ENCODE assay signal across 24 cellular contexts in genomic region chr19:55103190-55103589, GRCh38. TPM values are rescaled to one million over a fixed set of nuclear protein-coding genes. Genes with fewer than 3 reads are reported as not detected.
DNase-seq lines count a peak whose midpoint lies in the region; ATAC-seq, FAIRE-seq and TF ChIP-seq lines count a peak whose summit lies in the region.
"Had no signal": no experiment of that assay in that cellular context is flagged by ENCODE, and none has a peak within 500 bp of the region (broad histone marks: within the 10 kb centered on the region; RNA-seq: fewer than 3 reads in every experiment).

No MANE protein-coding gene starts in this region.

- H3K4me1 ChIP-seq in HepG2 (ENCODE audit: insufficient read depth, low read length) (peaks cover 16% of the 10 kb centered on the region), right lobe of liver (no peaks in the 10 kb centered on the region), A673 (ENCODE audit: insufficient read depth, low read length, poor library complexity, severe bottlenecking) (no peaks in the 10 kb centered on the region)
- H3K4me1 ChIP-seq: A549, Caco-2, HAP-1 had no signal

- no peak for DNase-seq in HepG2 (ENCODE audit: low spot score)
- no peak for DNase-seq in right lobe of liver
- DNase-seq in Daoy (ENCODE audit: low read depth) = peak; percentile 1
- DNase-seq in chondrocyte (ENCODE audit: low spot score) = peak; percentile 60
- no peak for DNase-seq in A673 (ENCODE audit: low spot score)
- DNase-seq in mucosa of gallbladder (ENCODE audit: low spot score) = no peak
- DNase-seq: 8988T; Caco-2; CD4-positive, CD25-positive, alpha-beta regulatory T cell; CD8-positive, alpha-beta T cell; DMS153; DND-41; EL; GDM1; HFFc6 had no signal

- H3K79me2 ChIP-seq in HepG2 (ENCODE audit: insufficient read depth, low read length) = no peaks in the 10 kb centered on the region

- TF ChIP-seq RAD21 in HepG2 (CRISPR knock-in tag; IDR thresholded peaks at IDR 0.05) = no peak

- H3K4me3 ChIP-seq in HepG2 (replicated peaks in 1 of 3; ENCODE audit: insufficient read depth in 1 of 3, low read depth in 2 of 3, low read length in 3 of 3) = no peak overlapping the region
- H3K4me3 ChIP-seq in right lobe of liver = no peak overlapping the region
- no peak overlapping the region for H3K4me3 ChIP-seq in A673 (ENCODE audit: low read depth, low read length, poor library complexity, severe bottlenecking)
- H3K4me3 ChIP-seq: A549, GM12878, GM23338, HAP-1 had no signal

- 99% methylated on average over 3 of the region's 9 CpGs for WGBS in HepG2 (ENCODE audit: low lambda C conversion rate)
- 100% methylated on average over 1 of the region's 9 CpGs for WGBS in right lobe of liver (ENCODE audit: insufficient coverage, low coverage, low lambda C conversion rate, missing lambda C conversion rate)

- H2AFZ ChIP-seq in HepG2 (ENCODE audit: low read length) = no peak overlapping the region
- H2AFZ ChIP-seq: GM23338 had no signal

- H3K9me3 Mint-ChIP-seq in chondrocyte (ENCODE audit: low read depth) = no peaks in the 10 kb centered on the region
- H3K9me3 Mint-ChIP-seq: CD4-positive, CD25-positive, alpha-beta regulatory T cell; CD8-positive, alpha-beta T cell; GM23338; HFFc6 had no signal

- H3K4me3 Mint-ChIP-seq in chondrocyte (ENCODE audit: unreplicated experiment) = no peak overlapping the region
- H3K4me3 Mint-ChIP-seq: CD4-positive, CD25-positive, alpha-beta regulatory T cell; CD8-positive, alpha-beta T cell; GM23338; HFFc6 had no signal

- H3K27me3 ChIP-seq in HepG2 (ENCODE audit: control insufficient read depth in 1 of 2, insufficient read depth in 2 of 2, low read length in 2 of 2) (no peaks in the 10 kb centered on the region), right lobe of liver (no peaks in the 10 kb centered on the region), A673 (replicated peaks; ENCODE audit: insufficient read depth, low read depth, low read length, poor library complexity) (no peaks in the 10 kb centered on the region)

- TF ChIP-seq CTCF in HepG2 (CRISPR knock-in tag; IDR thresholded peaks at IDR 0.05) (no peak), right lobe of liver (IDR thresholded peaks at IDR 0.05) (no peak), chondrocyte (IDR thresholded peaks at IDR 0.05) (no peak), A673 (conservative IDR thresholded peaks at IDR 0.05; ENCODE audit: low read depth, low read length) (no peak)

- H3K9ac ChIP-seq in HepG2 (ENCODE audit: insufficient read depth, low read depth, low read length) = no peak overlapping the region

- 0 out of 2 replicates have a peak, but pooled peaks cover 2% of the 10 kb centered on the region for H4K20me1 ChIP-seq in HepG2 (ENCODE audit: insufficient read depth, low read length)

- H3K27ac Mint-ChIP-seq in chondrocyte (ENCODE audit: unreplicated experiment) = no peak overlapping the region
- H3K27ac Mint-ChIP-seq: CD4-positive, CD25-positive, alpha-beta regulatory T cell; CD8-positive, alpha-beta T cell; GM23338; HFFc6 had no signal

- TF ChIP-seq POLR2A in HepG2 (IDR thresholded peaks at IDR 0.05; ENCODE audit: insufficient read depth in 1 of 2, low read depth in 2 of 2, low read length in 2 of 2) (no peak), right lobe of liver (IDR thresholded peaks at IDR 0.05) (no peak)

- H3K36me3 Mint-ChIP-seq in chondrocyte (ENCODE audit: low read depth) = peaks cover 24% of the 10 kb centered on the region

- BruUV-seq in HepG2 (replicated peaks; lab: Mats Ljungman, UMichigan) (no TSS peak), A673 (replicated peaks; lab: Mats Ljungman, UMichigan) (no TSS peak)

- no peaks in the 10 kb centered on the region for H3K27me3 Mint-ChIP-seq in chondrocyte (ENCODE audit: low read depth)
- H3K27me3 Mint-ChIP-seq: CD4-positive, CD25-positive, alpha-beta regulatory T cell had no signal

- POLR2A ChIA-PET in HepG2 (lab: Yijun Ruan, JAX) = no interaction called here
- POLR2A ChIA-PET in A673 (lab: Charles Lee; ENCODE audit: low non-redundant PET) = no interaction called here

- intact Hi-C loops in HepG2 (cut with micrococcal nuclease; ENCODE audit: unreplicated experiment) = no loop called here
- intact Hi-C loops in right lobe of liver (cut with DNase I) = no loop called here
- intact Hi-C loops in A673 (cut with micrococcal nuclease; ENCODE audit: unreplicated experiment) = no loop called here

- in situ Hi-C loops in HepG2 (cut with HindIII; ENCODE audit: extremely low pct_ligation_motif_present, low pct_unique_long_range_greater_than_20kb) = no loop called here

- CTCF ChIA-PET in HepG2 (lab: Yijun Ruan, JAX; ENCODE audit: low intra/inter-chr PET ratio, low total read pairs) = no interaction called here
- CTCF ChIA-PET in A673 (lab: Charles Lee) = no interaction called here

- H3K4me1 Mint-ChIP-seq in chondrocyte (ENCODE audit: low read depth) = no peaks in the 10 kb centered on the region

- no peak for ATAC-seq in HepG2
- no peak for ATAC-seq in right lobe of liver
- ATAC-seq in GM19455 (IDR thresholded peaks at IDR 0.05; ENCODE audit: unreplicated experiment) = no peak
- ATAC-seq: A549; CD8-positive, alpha-beta T cell; GM12878; GM23338 had no signal

- H3K36me3 ChIP-seq in HepG2 (replicated peaks in 1 of 2; ENCODE audit: control insufficient read depth in 1 of 2, insufficient read depth in 2 of 2, low read length in 2 of 2) (peaks cover 0 to 4% of the 10 kb centered on the region in 2 experiments; a peak in 2 of 5 replicates), right lobe of liver (peaks cover 0 to 25% (median 8%) of the 10 kb centered on the region in 4 donors), A673 (ENCODE audit: insufficient read depth, low read length, poor library complexity, severe bottlenecking) (peaks cover 15% of the 10 kb centered on the region)

- H3K4me2 ChIP-seq in HepG2 (ENCODE audit: low read depth, low read length) = no peak overlapping the region
- H3K4me2 ChIP-seq: A549, GM23338 had no signal

- no peaks in the 10 kb centered on the region for H3K9me3 ChIP-seq in HepG2 (ENCODE audit: low read length)
- H3K9me3 ChIP-seq in right lobe of liver = no peaks in the 10 kb centered on the region
- peaks cover 4% of the 10 kb centered on the region for H3K9me3 ChIP-seq in A673 (ENCODE audit: low read depth, low read length, poor library complexity, severe bottlenecking)
- H3K9me3 ChIP-seq: HAP-1 had no signal

- TF ChIP-seq EP300 in HepG2 (IDR thresholded peaks at IDR 0.05; ENCODE audit: low read depth in 2 of 2, low read length in 2 of 2) (no peak), HepG2 (CRISPR knock-in tag; IDR thresholded peaks at IDR 0.05; ENCODE audit: borderline replicate concordance) (no peak)

- H3K27ac ChIP-seq in HepG2 (ENCODE audit: extremely low read length, insufficient read depth, low read length) (no peak overlapping the region), right lobe of liver (no peak overlapping the region), A673 (ENCODE audit: low read depth, low read length, poor library complexity, severe bottlenecking) (no peak overlapping the region)
- H3K27ac ChIP-seq: A549, C4-2B had no signal

- FAIRE-seq in HepG2 (lab: Jason Lieb, UNC) = no peak
- FAIRE-seq: A549, GM12878, GM19239 had no signal

RNA-seq across cellular contexts. Expression of gene PPP1R12C, which starts 14.2 kb away (rescaled TPM):
- 13.0 and 29.7 TPM in 2 replicates for total RNA-seq in HepG2 (2016; rRNA removed; fragmentation: Illumina TruSeq; extraction: Trizol)
- 8.7 and 9.6 TPM in 2 replicates for total RNA-seq in HepG2 (2016; cell fraction: cytosol; rRNA removed; fragmentation: Illumina TruSeq; extraction: Trizol; ENCODE audit: low read depth)
- 10.7 and 30.4 TPM in 2 replicates for total RNA-seq in HepG2 (2016; cell fraction: insoluble cytoplasmic fraction; rRNA removed; fragmentation: Illumina TruSeq; extraction: Trizol)
- 16.0 and 19.8 TPM in 2 replicates for total RNA-seq in HepG2 (2016; cell fraction: membrane; rRNA removed; fragmentation: Illumina TruSeq; extraction: Trizol)
- 33.8 and 39.8 TPM in 2 replicates for total RNA-seq in HepG2 (2016; cell fraction: nucleus; rRNA removed; fragmentation: Illumina TruSeq; extraction: Trizol)
- polyA plus RNA-seq in HepG2 (2011; rRNA removed) = 30.3 and 40.4 TPM in 2 replicates
- 13.1 and 19.7 TPM in 2 replicates for polyA plus RNA-seq in HepG2 (2011; cell fraction: cytosol; rRNA removed)
- polyA plus RNA-seq in HepG2 (2011; cell fraction: nucleus; rRNA removed) = 234 and 309 TPM in 2 replicates
- 30.8 and 39.8 TPM in 2 replicates for polyA plus RNA-seq in HepG2 (2012)
- polyA plus RNA-seq in HepG2 (2016; cell fraction: cytosol; fragmentation: Illumina TruSeq; extraction: Trizol; ENCODE audit: low read depth) = 16.9 and 17.6 TPM in 2 replicates
- 21.3 and 29.2 TPM in 2 replicates for polyA plus RNA-seq in HepG2 (2016; cell fraction: insoluble cytoplasmic fraction; fragmentation: Illumina TruSeq; extraction: Trizol; ENCODE audit: low read depth)
- polyA plus RNA-seq in HepG2 (2016; cell fraction: membrane; fragmentation: Illumina TruSeq; extraction: Trizol; ENCODE audit: low read depth) = 27.6 and 31.9 TPM in 2 replicates
- polyA plus RNA-seq in HepG2 (2016; cell fraction: nucleus; fragmentation: Illumina TruSeq; extraction: Trizol; ENCODE audit: insufficient read depth, low read depth) = 194 and 196 TPM in 2 replicates
- 20.6 and 25.3 TPM in 2 replicates for polyA minus RNA-seq in HepG2 (2011; rRNA and poly(A)+ RNA removed; ENCODE audit: low replicate concordance)
- polyA minus RNA-seq in HepG2 (2011; cell fraction: cytosol; rRNA and poly(A)+ RNA removed) = 6.3 and 6.7 TPM in 2 replicates
- polyA minus RNA-seq in HepG2 (2011; cell fraction: nucleus; rRNA and poly(A)+ RNA removed) = 22.7 and 26.5 TPM in 2 replicates
- 10 to 100 TPM; 35.6 to 48.1 (median 41.7) TPM for total RNA-seq in right lobe of liver
- 41.5 and 44.2 TPM in 2 replicates for total RNA-seq in Daoy (2014; rRNA removed; shearing (Covaris generic))
- total RNA-seq in chondrocyte = 86.1 to 111 TPM (median 103 TPM) in 3 replicates
- total RNA-seq in A673 (2021) = 85.7 and 94.6 TPM in 2 replicates
- 189 TPM for total RNA-seq in mucosa of gallbladder

RNA-seq across cellular contexts. Expression of gene EPS8L1, which starts 27.5 kb away (rescaled TPM):
- total RNA-seq in HepG2 (2016; rRNA removed; fragmentation: Illumina TruSeq; extraction: Trizol) (2.3 and 3.0 TPM in 2 replicates), right lobe of liver (1 to 10 TPM in 4 of 6 experiments, under 1 TPM in 2; 0.49 to 2.4 (median 1.2) TPM), chondrocyte (4.1 to 7.9 TPM (median 6.8 TPM) in 3 replicates), A673 (2021) (7.7 and 10.2 TPM in 2 replicates), mucosa of gallbladder (127 TPM)
- 0.79 and 0.91 TPM in 2 replicates for total RNA-seq in HepG2 (2016; cell fraction: cytosol; rRNA removed; fragmentation: Illumina TruSeq; extraction: Trizol; ENCODE audit: low read depth)
- 1.4 and 2.2 TPM in 2 replicates for total RNA-seq in HepG2 (2016; cell fraction: insoluble cytoplasmic fraction; rRNA removed; fragmentation: Illumina TruSeq; extraction: Trizol)
- 2.6 and 2.9 TPM in 2 replicates for total RNA-seq in HepG2 (2016; cell fraction: membrane; rRNA removed; fragmentation: Illumina TruSeq; extraction: Trizol)
- total RNA-seq in HepG2 (2016; cell fraction: nucleus; rRNA removed; fragmentation: Illumina TruSeq; extraction: Trizol) = 0.84 and 1.3 TPM in 2 replicates
- 6.3 and 6.6 TPM in 2 replicates for polyA plus RNA-seq in HepG2 (2011; rRNA removed)
- polyA plus RNA-seq in HepG2 (2011; cell fraction: cytosol; rRNA removed) = 3.0 and 4.2 TPM in 2 replicates
- polyA plus RNA-seq in HepG2 (2011; cell fraction: nucleus; rRNA removed) = 27.8 and 31.9 TPM in 2 replicates
- polyA plus RNA-seq in HepG2 (2012) = 5.0 and 6.5 TPM in 2 replicates
- 1.6 and 1.7 TPM in 2 replicates for polyA plus RNA-seq in HepG2 (2016; cell fraction: cytosol; fragmentation: Illumina TruSeq; extraction: Trizol; ENCODE audit: low read depth)
- 1.4 and 2.0 TPM in 2 replicates for polyA plus RNA-seq in HepG2 (2016; cell fraction: insoluble cytoplasmic fraction; fragmentation: Illumina TruSeq; extraction: Trizol; ENCODE audit: low read depth)
- polyA plus RNA-seq in HepG2 (2016; cell fraction: membrane; fragmentation: Illumina TruSeq; extraction: Trizol; ENCODE audit: low read depth) = 2.0 TPM in 2 replicates
- 6.3 and 7.4 TPM in 2 replicates for polyA plus RNA-seq in HepG2 (2016; cell fraction: nucleus; fragmentation: Illumina TruSeq; extraction: Trizol; ENCODE audit: insufficient read depth, low read depth)
- 4.0 and 6.3 TPM in 2 replicates for polyA minus RNA-seq in HepG2 (2011; rRNA and poly(A)+ RNA removed; ENCODE audit: low replicate concordance)
- polyA minus RNA-seq in HepG2 (2011; cell fraction: cytosol; rRNA and poly(A)+ RNA removed) = 0.88 and 1.4 TPM in 2 replicates
- polyA minus RNA-seq in HepG2 (2011; cell fraction: nucleus; rRNA and poly(A)+ RNA removed) = 3.4 and 3.7 TPM in 2 replicates
- 1.6 and 4.9 TPM in 2 replicates for total RNA-seq in Daoy (2014; rRNA removed; shearing (Covaris generic))

RNA-seq across cellular contexts. Expression of gene RDH13, which starts 40.2 kb away (rescaled TPM):
- 19.1 and 21.5 TPM in 2 replicates for total RNA-seq in HepG2 (2016; rRNA removed; fragmentation: Illumina TruSeq; extraction: Trizol)
- total RNA-seq in HepG2 (2016; cell fraction: cytosol; rRNA removed; fragmentation: Illumina TruSeq; extraction: Trizol; ENCODE audit: low read depth) = 7.5 and 7.8 TPM in 2 replicates
- 15.8 and 21.1 TPM in 2 replicates for total RNA-seq in HepG2 (2016; cell fraction: insoluble cytoplasmic fraction; rRNA removed; fragmentation: Illumina TruSeq; extraction: Trizol)
- 11.8 and 12.8 TPM in 2 replicates for total RNA-seq in HepG2 (2016; cell fraction: membrane; rRNA removed; fragmentation: Illumina TruSeq; extraction: Trizol)
- total RNA-seq in HepG2 (2016; cell fraction: nucleus; rRNA removed; fragmentation: Illumina TruSeq; extraction: Trizol) = 17.4 and 22.3 TPM in 2 replicates
- 13.4 and 16.6 TPM in 2 replicates for polyA plus RNA-seq in HepG2 (2011; rRNA removed)
- 9.7 and 11.4 TPM in 2 replicates for polyA plus RNA-seq in HepG2 (2011; cell fraction: cytosol; rRNA removed)
- 30.1 and 32.4 TPM in 2 replicates for polyA plus RNA-seq in HepG2 (2011; cell fraction: nucleus; rRNA removed)
- 11.5 and 13.1 TPM in 2 replicates for polyA plus RNA-seq in HepG2 (2012)
- 4.2 and 4.4 TPM in 2 replicates for polyA plus RNA-seq in HepG2 (2016; cell fraction: cytosol; fragmentation: Illumina TruSeq; extraction: Trizol; ENCODE audit: low read depth)
- polyA plus RNA-seq in HepG2 (2016; cell fraction: insoluble cytoplasmic fraction; fragmentation: Illumina TruSeq; extraction: Trizol; ENCODE audit: low read depth) = 14.5 and 16.2 TPM in 2 replicates
- polyA plus RNA-seq in HepG2 (2016; cell fraction: membrane; fragmentation: Illumina TruSeq; extraction: Trizol; ENCODE audit: low read depth) = 5.8 and 6.5 TPM in 2 replicates
- 30.4 and 34.3 TPM in 2 replicates for polyA plus RNA-seq in HepG2 (2016; cell fraction: nucleus; fragmentation: Illumina TruSeq; extraction: Trizol; ENCODE audit: insufficient read depth, low read depth)
- polyA minus RNA-seq in HepG2 (2011; rRNA and poly(A)+ RNA removed; ENCODE audit: low replicate concordance) = 35.2 and 54.3 TPM in 2 replicates
- polyA minus RNA-seq in HepG2 (2011; cell fraction: cytosol; rRNA and poly(A)+ RNA removed) = 8.1 and 16.8 TPM in 2 replicates
- polyA minus RNA-seq in HepG2 (2011; cell fraction: nucleus; rRNA and poly(A)+ RNA removed) = 29.1 and 32.1 TPM in 2 replicates
- 10 to 100 TPM in 4 of 6 experiments, 1 to 10 TPM in 2; 7.7 to 16.8 (median 12.1) TPM for total RNA-seq in right lobe of liver
- total RNA-seq in Daoy (2014; rRNA removed; shearing (Covaris generic)) = 14.1 and 17.0 TPM in 2 replicates
- total RNA-seq in chondrocyte = 9.7 to 13.7 TPM (median 11.1 TPM) in 3 replicates
- 19.0 and 24.4 TPM in 2 replicates for total RNA-seq in A673 (2021)
- 63.0 TPM for total RNA-seq in mucosa of gallbladder

RNA-seq across cellular contexts. Expression of gene TNNT1, which starts 45.8 kb away (rescaled TPM):
- total RNA-seq in HepG2 (2016; rRNA removed; fragmentation: Illumina TruSeq; extraction: Trizol) (1.3 and 1.4 TPM in 2 replicates), right lobe of liver (10 to 100 TPM in 1 of 6 experiments, 1 to 10 TPM in 3, not detected in 2; 1.2 to 10.9 (median 1.6) TPM), chondrocyte (0.62 TPM in 1 of 3 replicates, not detected in the others), A673 (2021) (37.6 and 54.3 TPM in 2 replicates), mucosa of gallbladder (0.72 TPM)
- total RNA-seq in HepG2 (2016; cell fraction: cytosol; rRNA removed; fragmentation: Illumina TruSeq; extraction: Trizol; ENCODE audit: low read depth) = 0.91 and 3.3 TPM in 2 replicates
- total RNA-seq in HepG2 (2016; cell fraction: insoluble cytoplasmic fraction; rRNA removed; fragmentation: Illumina TruSeq; extraction: Trizol) = 1.3 and 1.5 TPM in 2 replicates
- 3.2 and 3.6 TPM in 2 replicates for total RNA-seq in HepG2 (2016; cell fraction: membrane; rRNA removed; fragmentation: Illumina TruSeq; extraction: Trizol)
- total RNA-seq in HepG2 (2016; cell fraction: nucleus; rRNA removed; fragmentation: Illumina TruSeq; extraction: Trizol) = 0.99 and 1.1 TPM in 2 replicates
- 1.3 and 2.4 TPM in 2 replicates for polyA plus RNA-seq in HepG2 (2011; rRNA removed)
- 2.1 and 2.2 TPM in 2 replicates for polyA plus RNA-seq in HepG2 (2011; cell fraction: cytosol; rRNA removed)
- polyA plus RNA-seq in HepG2 (2011; cell fraction: nucleus; rRNA removed) = 1.6 and 1.8 TPM in 2 replicates
- polyA plus RNA-seq in HepG2 (2012) = 1.8 and 3.8 TPM in 2 replicates
- 3.1 and 3.6 TPM in 2 replicates for polyA plus RNA-seq in HepG2 (2016; cell fraction: cytosol; fragmentation: Illumina TruSeq; extraction: Trizol; ENCODE audit: low read depth)
- polyA plus RNA-seq in HepG2 (2016; cell fraction: insoluble cytoplasmic fraction; fragmentation: Illumina TruSeq; extraction: Trizol; ENCODE audit: low read depth) = 0.81 and 1.7 TPM in 2 replicates
- 2.3 and 3.5 TPM in 2 replicates for polyA plus RNA-seq in HepG2 (2016; cell fraction: membrane; fragmentation: Illumina TruSeq; extraction: Trizol; ENCODE audit: low read depth)
- polyA plus RNA-seq in HepG2 (2016; cell fraction: nucleus; fragmentation: Illumina TruSeq; extraction: Trizol; ENCODE audit: insufficient read depth, low read depth) = 1.7 and 2.1 TPM in 2 replicates
- 0.64 and 6.2 TPM in 2 replicates for polyA minus RNA-seq in HepG2 (2011; rRNA and poly(A)+ RNA removed; ENCODE audit: low replicate concordance)
- polyA minus RNA-seq in HepG2 (2011; cell fraction: cytosol; rRNA and poly(A)+ RNA removed) = 2.5 TPM in 1 of 2 replicates, not detected in the other
- 1.0 TPM in 1 of 2 replicates, not detected in the other for polyA minus RNA-seq in HepG2 (2011; cell fraction: nucleus; rRNA and poly(A)+ RNA removed)
- 22.5 and 23.9 TPM in 2 replicates for total RNA-seq in Daoy (2014; rRNA removed; shearing (Covaris generic))
- total RNA-seq: CD4-positive, CD25-positive, alpha-beta regulatory T cell; CD8-positive, alpha-beta T cell had no signal
- polyA plus RNA-seq: CD4-positive, CD25-positive, alpha-beta regulatory T cell had no signal

RNA-seq across cellular contexts. Expression of gene TNNI3, which starts 54.3 kb away (rescaled TPM):
- total RNA-seq in HepG2 (2016; rRNA removed; fragmentation: Illumina TruSeq; extraction: Trizol) (3.5 and 3.7 TPM in 2 replicates), right lobe of liver (under 1 TPM in 3 of 6 experiments, not detected in 3; 0.43 to 0.83 (median 0.62) TPM), chondrocyte (not detected in 3 replicates), A673 (2021) (12.8 and 16.5 TPM in 2 replicates), mucosa of gallbladder (not detected)
- total RNA-seq in HepG2 (2016; cell fraction: cytosol; rRNA removed; fragmentation: Illumina TruSeq; extraction: Trizol; ENCODE audit: low read depth) = 1.9 and 3.2 TPM in 2 replicates
- total RNA-seq in HepG2 (2016; cell fraction: insoluble cytoplasmic fraction; rRNA removed; fragmentation: Illumina TruSeq; extraction: Trizol) = 3.8 and 5.6 TPM in 2 replicates
- total RNA-seq in HepG2 (2016; cell fraction: membrane; rRNA removed; fragmentation: Illumina TruSeq; extraction: Trizol) = 2.0 and 2.4 TPM in 2 replicates
- total RNA-seq in HepG2 (2016; cell fraction: nucleus; rRNA removed; fragmentation: Illumina TruSeq; extraction: Trizol) = 1.6 and 2.3 TPM in 2 replicates
- 3.7 TPM in 2 replicates for polyA plus RNA-seq in HepG2 (2011; rRNA removed)
- polyA plus RNA-seq in HepG2 (2011; cell fraction: cytosol; rRNA removed) = 4.8 and 5.7 TPM in 2 replicates
- 2.4 and 3.1 TPM in 2 replicates for polyA plus RNA-seq in HepG2 (2011; cell fraction: nucleus; rRNA removed)
- 4.6 and 9.0 TPM in 2 replicates for polyA plus RNA-seq in HepG2 (2012)
- polyA plus RNA-seq in HepG2 (2016; cell fraction: cytosol; fragmentation: Illumina TruSeq; extraction: Trizol; ENCODE audit: low read depth) = 1.5 and 2.8 TPM in 2 replicates
- polyA plus RNA-seq in HepG2 (2016; cell fraction: insoluble cytoplasmic fraction; fragmentation: Illumina TruSeq; extraction: Trizol; ENCODE audit: low read depth) = 4.3 and 5.1 TPM in 2 replicates
- polyA plus RNA-seq in HepG2 (2016; cell fraction: membrane; fragmentation: Illumina TruSeq; extraction: Trizol; ENCODE audit: low read depth) = 1.1 and 1.6 TPM in 2 replicates
- 3.4 TPM in 2 replicates for polyA plus RNA-seq in HepG2 (2016; cell fraction: nucleus; fragmentation: Illumina TruSeq; extraction: Trizol; ENCODE audit: insufficient read depth, low read depth)
- polyA minus RNA-seq in HepG2 (2011; rRNA and poly(A)+ RNA removed; ENCODE audit: low replicate concordance) = 0.48 and 0.75 TPM in 2 replicates
- not detected in 2 replicates for polyA minus RNA-seq in HepG2 (2011; cell fraction: cytosol; rRNA and poly(A)+ RNA removed)
- polyA minus RNA-seq in HepG2 (2011; cell fraction: nucleus; rRNA and poly(A)+ RNA removed) = not detected in 2 replicates
- 0.80 TPM in 1 of 2 replicates, not detected in the other for total RNA-seq in Daoy (2014; rRNA removed; shearing (Covaris generic))
- total RNA-seq: CD4-positive, CD25-positive, alpha-beta regulatory T cell; CD8-positive, alpha-beta T cell; GM12878; H4; HFFc6 had no signal
- polyA plus RNA-seq: BJ; CD4-positive, CD25-positive, alpha-beta regulatory T cell; GM12878 had no signal

Comparison
In these comparisons a context has a peak if more than half of its experiments do, and no peak if none do; other contexts are left out.
1. DNase-seq: peak in Daoy (single experiment) and chondrocyte (single experiment); none in HepG2 (single experiment), right lobe of liver (0 of 3), A673 (single experiment) and mucosa of gallbladder (single experiment).
2. RNA of gene EPS8L1, which starts 27.5 kb away (total RNA-seq): 127 TPM in mucosa of gallbladder (single experiment); 7.7 to 10.2 TPM in A673, 4.1 to 7.9 TPM in chondrocyte, 1.6 to 4.9 TPM in Daoy, 0.79 to 3.0 TPM in HepG2 and 0.49 to 2.4 TPM in right lobe of liver; every median in the first group is over 10 times any median in the second.